In the genomic region with DNA sequence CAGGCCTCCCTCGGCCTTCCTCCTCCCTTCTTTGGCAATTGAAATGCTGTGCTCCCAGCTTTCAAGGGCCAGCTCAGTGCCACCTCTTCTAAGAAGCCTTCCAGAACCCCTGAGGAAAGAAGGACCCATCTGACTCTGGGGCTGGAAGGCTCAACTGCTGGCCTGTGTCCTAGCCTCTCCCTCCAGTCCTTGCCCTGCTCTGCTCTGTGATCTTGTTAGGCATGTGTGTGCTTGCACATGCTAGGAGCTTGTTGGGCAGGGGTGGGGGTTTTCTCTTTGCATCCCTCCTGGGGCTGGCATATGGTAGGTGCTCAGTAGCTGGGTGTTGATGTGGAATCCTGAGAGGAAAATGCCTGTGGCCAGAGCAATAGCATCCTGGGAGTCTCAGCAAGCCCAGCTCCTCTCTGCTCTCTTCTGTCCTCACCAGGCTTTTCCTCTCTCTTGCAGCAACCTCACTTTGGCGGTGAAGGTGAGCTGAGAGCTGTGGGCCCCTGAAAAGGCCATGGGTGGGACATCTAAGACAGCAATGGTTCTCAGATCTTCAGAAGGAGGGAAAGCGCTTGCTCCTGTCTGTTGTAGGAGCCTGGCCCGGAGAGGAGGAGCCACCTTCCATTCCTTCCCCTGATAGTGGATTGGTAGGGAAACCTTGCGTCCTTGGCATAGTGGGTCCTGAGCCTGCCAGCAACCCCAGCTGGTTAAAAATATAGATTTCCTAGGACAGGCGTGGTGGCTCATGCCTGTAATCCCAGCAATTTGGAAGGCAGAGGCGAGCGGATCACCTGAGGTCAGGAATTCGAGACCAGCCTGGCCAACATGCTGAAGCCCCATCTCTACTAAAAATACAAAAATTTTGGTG, we compare ENCODE assay signal across 20 cellular contexts. TPM values are rescaled to one million over a fixed set of nuclear protein-coding genes. Genes with fewer than 3 reads are reported as not detected.
DNase-seq lines count a peak whose midpoint lies in the region; ATAC-seq and TF ChIP-seq lines count a peak whose summit lies in the region.
"Had no signal": no experiment of that assay in that cellular context is flagged by ENCODE, and none has a peak within 500 bp of the region (broad histone marks: within the 10 kb centered on the region; RNA-seq: fewer than 3 reads in every experiment).

No MANE protein-coding gene starts in this region.

- H3K27ac Mint-ChIP-seq in activated naive CD8-positive, alpha-beta T cell treated with anti-CD3 and anti-CD28 coated beads, Interleukin-2, amount 50 U/mL, for 24 hours: no peak overlapping the region
- H3K27ac Mint-ChIP-seq: H9, IgD-negative memory B cell had no signal

- no peak overlapping the region for H4K8ac ChIP-seq in neuronal stem cell (ENCODE audit: low read depth, low read length)

- WGBS in neuronal stem cell (ENCODE audit: extremely low coverage in 2 of 2, insufficient read length in 2 of 2, insufficient replicate concordance in 1 of 2), 2 donors: no CpG with 5 or more reads among the region's 9 CpGs

- ATAC-seq in activated naive CD8-positive, alpha-beta T cell treated with anti-CD3 and anti-CD28 coated beads, Interleukin-2, amount 50 U/mL, for 24 hours: no peak
- ATAC-seq in HG03280 (IDR thresholded peaks at IDR 0.05; ENCODE audit: unreplicated experiment): no peak

- peak overlapping the region; percentile 53 for H2AFZ ChIP-seq in neuronal stem cell (ENCODE audit: low read length)

- no peak overlapping the region for H2BK12ac ChIP-seq in neuronal stem cell (ENCODE audit: low read length)

- no peaks in the 10 kb centered on the region for H3K9me3 ChIP-seq in neuronal stem cell (replicated peaks in 1 of 2; ENCODE audit: control insufficient read depth in 2 of 2, insufficient read depth in 1 of 2, low read depth in 1 of 2, low read length in 2 of 2)
- H3K9me3 ChIP-seq: SJCRH30 had no signal

- no peak overlapping the region for H3K23ac ChIP-seq in neuronal stem cell (ENCODE audit: low read depth, low read length, poor library complexity)

- H2BK5ac ChIP-seq in neuronal stem cell (ENCODE audit: low read length): no peak overlapping the region

- H3K27ac ChIP-seq in neuronal stem cell (replicated peaks; ENCODE audit: low read length): no peak overlapping the region
- H3K27ac ChIP-seq: SJCRH30 had no signal

- no peak overlapping the region for H3K4me2 ChIP-seq in neuronal stem cell (ENCODE audit: insufficient read depth, low read length, poor library complexity, severe bottlenecking)

- peak; percentile 10 for DNase-seq in H7
- DNase-seq in NCI-H82 treated with DMSO at 0.1 percent for 48 hours (lab: John Stamatoyannopoulos, UW; ENCODE audit: unreplicated experiment): peak; percentile 4
- peak; percentile 50 for DNase-seq in epithelial cell of esophagus (ENCODE audit: low read depth)
- no peak for DNase-seq in neuronal stem cell (ENCODE audit: low spot score)
- DNase-seq in effector CD8-positive, alpha-beta T cell (lab: John Stamatoyannopoulos, UW): no peak
- DNase-seq in activated naive CD8-positive, alpha-beta T cell treated with anti-CD3 and anti-CD28 coated beads, Interleukin-2, amount 50 U/mL, for 24 hours: no peak
- DNase-seq: COR-L47; EL; H9; Kasumi-1; MM.1S; NCI-H1105 treated with DMSO at 0.1 percent for 48 hours; NCI-H187 treated with DMSO at 0.1 percent for 48 hours; NCI-H526 treated with DMSO at 0.1 percent for 48 hours; NK-92 treated with Interleukin-12 subunit alpha and Interleukin-12 subunit beta, amount 100 ng/mL, for 24 hours; OCI-M1; SJCRH30 had no signal

- H4K91ac ChIP-seq in neuronal stem cell (ENCODE audit: low read depth, low read length, poor library complexity): no peak overlapping the region

- peaks cover 0 to 8% of the 10 kb centered on the region in 2 donors for H3K4me1 ChIP-seq in neuronal stem cell (ENCODE audit: control insufficient read depth in 2 of 2, insufficient read depth in 1 of 2, low read depth in 1 of 2, low read length in 2 of 2)
- H3K4me1 ChIP-seq: SJCRH30 had no signal

- H3K36me3 Mint-ChIP-seq in activated naive CD8-positive, alpha-beta T cell treated with anti-CD3 and anti-CD28 coated beads, Interleukin-2, amount 50 U/mL, for 24 hours (ENCODE audit: low read depth): no peaks in the 10 kb centered on the region
- H3K36me3 Mint-ChIP-seq: IgD-negative memory B cell had no signal

- H3K4me3 Mint-ChIP-seq in activated naive CD8-positive, alpha-beta T cell treated with anti-CD3 and anti-CD28 coated beads, Interleukin-2, amount 50 U/mL, for 24 hours: no peak overlapping the region
- H3K4me3 Mint-ChIP-seq: H9, IgD-negative memory B cell had no signal

- H3K9ac ChIP-seq in neuronal stem cell (ENCODE audit: low read depth, low read length, poor library complexity): no peak overlapping the region

- no peaks in the 10 kb centered on the region for H3K27me3 Mint-ChIP-seq in activated naive CD8-positive, alpha-beta T cell treated with anti-CD3 and anti-CD28 coated beads, Interleukin-2, amount 50 U/mL, for 24 hours
- H3K27me3 Mint-ChIP-seq: IgD-negative memory B cell had no signal

- H3K9me3 Mint-ChIP-seq in activated naive CD8-positive, alpha-beta T cell treated with anti-CD3 and anti-CD28 coated beads, Interleukin-2, amount 50 U/mL, for 24 hours: no peaks in the 10 kb centered on the region
- H3K9me3 Mint-ChIP-seq: H9, IgD-negative memory B cell had no signal

- H3K4me3 ChIP-seq in H7 (ENCODE audit: insufficient read depth, low read depth, low read length): no peak overlapping the region
- H3K4me3 ChIP-seq in epithelial cell of esophagus (ENCODE audit: low read length): no peak overlapping the region
- H3K4me3 ChIP-seq in neuronal stem cell (ENCODE audit: low read length in 2 of 2): peak overlapping the region in 1 of 2 donors; percentile 46
- H3K4me3 ChIP-seq: SJCRH30 had no signal

- H3K4ac ChIP-seq in neuronal stem cell (ENCODE audit: low read length): no peak overlapping the region

- H3K14ac ChIP-seq in neuronal stem cell (ENCODE audit: low read length): no peak overlapping the region

- no peak overlapping the region for H2AK5ac ChIP-seq in neuronal stem cell (ENCODE audit: low read depth, low read length)

- H3K79me1 ChIP-seq in neuronal stem cell (ENCODE audit: low read depth, low read length): peaks cover 2% of the 10 kb centered on the region

- H3K36me3 ChIP-seq in H7 (replicated peaks; ENCODE audit: control insufficient read depth, insufficient read depth, low read length) (no peaks in the 10 kb centered on the region), neuronal stem cell (replicated peaks in 1 of 2; ENCODE audit: control insufficient read depth in 2 of 2, insufficient read depth in 2 of 2, low read length in 2 of 2) (no peaks in the 10 kb centered on the region)
- H3K36me3 ChIP-seq: SJCRH30 had no signal

- no peak overlapping the region for H2BK120ac ChIP-seq in neuronal stem cell (ENCODE audit: low read depth, low read length)

- H3K4me1 Mint-ChIP-seq in activated naive CD8-positive, alpha-beta T cell treated with anti-CD3 and anti-CD28 coated beads, Interleukin-2, amount 50 U/mL, for 24 hours: no peaks in the 10 kb centered on the region
- H3K4me1 Mint-ChIP-seq: H9, IgD-negative memory B cell had no signal

- no peaks in the 10 kb centered on the region for H3K27me3 ChIP-seq in H7 (ENCODE audit: control insufficient read depth, insufficient read depth, low read length)
- no peaks in the 10 kb centered on the region for H3K27me3 ChIP-seq in neuronal stem cell (ENCODE audit: control insufficient read depth in 3 of 3, insufficient read depth in 3 of 3, low read depth in 1 of 3, low read length in 3 of 3)
- H3K27me3 ChIP-seq: SJCRH30 had no signal

- no peak overlapping the region for H2BK15ac ChIP-seq in neuronal stem cell (ENCODE audit: low read length)

- no peak overlapping the region for H3K18ac ChIP-seq in neuronal stem cell (ENCODE audit: low read length)

- no peak for TF ChIP-seq CTCF in epithelial cell of esophagus (IDR thresholded peaks at IDR 0.05; ENCODE audit: insufficient read depth, low read depth, low read length, missing control alignments)

RNA-seq across cellular contexts. Expression of gene DOLK, which starts 9.9 kb away (rescaled TPM):
- total RNA-seq in H7 (2014; rRNA removed; shearing (Covaris generic)): 18.6 and 20.9 TPM in 2 replicates
- 10.1 TPM for polyA plus RNA-seq in neuronal stem cell (2013, experiment 1 of 2)
- polyA plus RNA-seq in neuronal stem cell (2013, experiment 2 of 2): 9.7 TPM

RNA-seq across cellular contexts. Expression of gene NUP188, which starts 10.0 kb away (rescaled TPM):
- 81.3 and 87.9 TPM in 2 replicates for total RNA-seq in H7 (2014; rRNA removed; shearing (Covaris generic))
- 25.1 TPM for polyA plus RNA-seq in neuronal stem cell (2013, experiment 1 of 2)
- polyA plus RNA-seq in neuronal stem cell (2013, experiment 2 of 2): 24.6 TPM

RNA-seq across cellular contexts. Expression of gene PHYHD1, which starts 16.8 kb away (rescaled TPM):
- total RNA-seq in H7 (2014; rRNA removed; shearing (Covaris generic)): 24.3 and 27.2 TPM in 2 replicates
- 13.0 TPM for polyA plus RNA-seq in neuronal stem cell (2013, experiment 1 of 2)
- polyA plus RNA-seq in neuronal stem cell (2013, experiment 2 of 2): 12.5 TPM
- total RNA-seq: HT-29 had no signal

RNA-seq across cellular contexts. Expression of gene LRRC8A, which starts 55.6 kb away (rescaled TPM):
- total RNA-seq in H7 (2014; rRNA removed; shearing (Covaris generic)): 67.2 and 76.0 TPM in 2 replicates
- polyA plus RNA-seq in neuronal stem cell (2013, experiment 1 of 2): 28.5 TPM
- polyA plus RNA-seq in neuronal stem cell (2013, experiment 2 of 2): 29.6 TPM

RNA-seq across cellular contexts. Expression of gene KYAT1, which starts 55.8 kb away (rescaled TPM):
- total RNA-seq in H7 (2014; rRNA removed; shearing (Covaris generic)): 47.9 and 49.0 TPM in 2 replicates
- 19.9 TPM for polyA plus RNA-seq in neuronal stem cell (2013, experiment 1 of 2)
- polyA plus RNA-seq in neuronal stem cell (2013, experiment 2 of 2): 19.3 TPM

Comparison
In these comparisons a context has a peak if more than half of its experiments do, and no peak if none do; other contexts are left out.
1. DNase-seq: peak in H7 (single experiment), NCI-H82 treated with DMSO at 0.1 percent for 48 hours (single experiment) and epithelial cell of esophagus (single experiment); none in neuronal stem cell (single experiment), effector CD8-positive, alpha-beta T cell (single experiment) and activated naive CD8-positive, alpha-beta T cell treated with anti-CD3 and anti-CD28 coated beads, Interleukin-2, amount 50 U/mL, for 24 hours (single experiment).